ENCODE assay signal across 1 cellular context in genomic region chr5:139369181-139369580, GRCh38.
TF ChIP-seq lines count a peak whose summit lies in the region.

No MANE protein-coding gene starts in this region.

TF ChIP-seq in HCT116, 20 proteins besides CTCF, POLR2A, EP300 and RAD21:
- no peak for TF ChIP-seq FOSL1 (IDR thresholded peaks at IDR 0.05; ENCODE audit: low read depth)
- no peak for TF ChIP-seq CEBPB (IDR thresholded peaks at IDR 0.05; ENCODE audit: low read depth)
- TF ChIP-seq EGR1 (IDR thresholded peaks at IDR 0.05; ENCODE audit: low read depth): no peak
- TF ChIP-seq JUND (IDR thresholded peaks at IDR 0.05): no peak
- no peak for TF ChIP-seq CBX3 (IDR thresholded peaks at IDR 0.05; ENCODE audit: low read depth)
- no peak for TF ChIP-seq REST (IDR thresholded peaks at IDR 0.05; ENCODE audit: low read depth)
- no peak for TF ChIP-seq ZNF274 (IDR thresholded peaks at IDR 0.05; ENCODE audit: low read depth, low read length)
- TF ChIP-seq ZBTB33 (IDR thresholded peaks at IDR 0.05; ENCODE audit: extremely low read depth, insufficient replicate concordance, low read length): no peak
- no peak for TF ChIP-seq YY1 (IDR thresholded peaks at IDR 0.05; ENCODE audit: extremely low read depth, insufficient replicate concordance, low read depth, low read length)
- no peak for TF ChIP-seq MAX (IDR thresholded peaks at IDR 0.05)
- no peak for TF ChIP-seq SIN3A (IDR thresholded peaks at IDR 0.05; ENCODE audit: low read depth)
- no peak for TF ChIP-seq SP1 (IDR thresholded peaks at IDR 0.05; ENCODE audit: low read depth)
- TF ChIP-seq TCF7L2 (IDR thresholded peaks at IDR 0.05; ENCODE audit: borderline replicate concordance, extremely low read depth, insufficient read depth, insufficient read length): no peak
- no peak for TF ChIP-seq EZH2 (IDR thresholded peaks at IDR 0.05)
- no peak for TF ChIP-seq ZFX (IDR thresholded peaks at IDR 0.05)
- no peak for TF ChIP-seq POLR2AphosphoS5 (IDR thresholded peaks at IDR 0.05; ENCODE audit: low read depth, low read length)
- TF ChIP-seq SRF (IDR thresholded peaks at IDR 0.05; ENCODE audit: low read depth): no peak
- no peak for TF ChIP-seq ATF3 (IDR thresholded peaks at IDR 0.05)
- no peak for TF ChIP-seq ELF1 (IDR thresholded peaks at IDR 0.05; ENCODE audit: borderline replicate concordance, low read depth)
- TF ChIP-seq EZH2phosphoT487 (IDR thresholded peaks at IDR 0.05; ENCODE audit: borderline replicate concordance): no peak
TF ChIP-seq in HCT116: peak in this region for 0.
